In genomic region chr4:171565130-171565788, GRCh38 we compare ENCODE assay signal across 15 cellular contexts.
DNase-seq lines count a peak whose midpoint lies in the region; ATAC-seq lines count a peak whose summit lies in the region.
"Had no signal": no experiment of that assay in that cellular context is flagged by ENCODE, and none has a peak within 500 bp of the region (broad histone marks: within the 10 kb centered on the region; RNA-seq: fewer than 3 reads in every experiment).

No MANE protein-coding gene starts in this region.

- DNase-seq in NCI-H82 treated with DMSO at 0.1 percent for 48 hours (lab: John Stamatoyannopoulos, UW; ENCODE audit: unreplicated experiment) (no peak), RPMI8226 (no peak), NCI-H510A treated with DMSO at 0.1 percent for 48 hours (lab: John Stamatoyannopoulos, UW) (no peak)
- no peak for DNase-seq in NK-92 treated with Interleukin-12 subunit alpha and Interleukin-12 subunit beta, amount 100 ng/mL, for 24 hours (lab: John Stamatoyannopoulos, UW)
- DNase-seq: activated CD8-positive, alpha-beta memory T cell treated with anti-CD3 and anti-CD28 coated beads, Interleukin-2, amount 10 ng/mL, durations not matched to agents 7 days and 5 days; activated naive CD4-positive, alpha-beta T cell treated with Interleukin-2 at 50 U/mL for 16 hours; left ventricle myocardium inferior; natural killer cell; retina; stimulated activated CD4-positive, alpha-beta T cell treated with anti-CD3 and anti-CD28 coated beads, Interleukin-4, amount 100 ng/mL, for 24 hours had no signal

- ATAC-seq in GM18907 (IDR thresholded peaks at IDR 0.05; ENCODE audit: unreplicated experiment) (peak; percentile 96), GM21529 (IDR thresholded peaks at IDR 0.05; ENCODE audit: unreplicated experiment) (peak; percentile 84), HG02973 (IDR thresholded peaks at IDR 0.05; ENCODE audit: unreplicated experiment) (peak; percentile 78), HG03565 (IDR thresholded peaks at IDR 0.05; ENCODE audit: unreplicated experiment) (peak; percentile 70)
- ATAC-seq: activated CD8-positive, alpha-beta memory T cell treated with anti-CD3 and anti-CD28 coated beads, Interleukin-2, amount 10 ng/mL, durations not matched to agents 7 days and 5 days; natural killer cell; Panc1 had no signal
